ENCODE assay signal across 8 cellular contexts in the genomic region with DNA sequence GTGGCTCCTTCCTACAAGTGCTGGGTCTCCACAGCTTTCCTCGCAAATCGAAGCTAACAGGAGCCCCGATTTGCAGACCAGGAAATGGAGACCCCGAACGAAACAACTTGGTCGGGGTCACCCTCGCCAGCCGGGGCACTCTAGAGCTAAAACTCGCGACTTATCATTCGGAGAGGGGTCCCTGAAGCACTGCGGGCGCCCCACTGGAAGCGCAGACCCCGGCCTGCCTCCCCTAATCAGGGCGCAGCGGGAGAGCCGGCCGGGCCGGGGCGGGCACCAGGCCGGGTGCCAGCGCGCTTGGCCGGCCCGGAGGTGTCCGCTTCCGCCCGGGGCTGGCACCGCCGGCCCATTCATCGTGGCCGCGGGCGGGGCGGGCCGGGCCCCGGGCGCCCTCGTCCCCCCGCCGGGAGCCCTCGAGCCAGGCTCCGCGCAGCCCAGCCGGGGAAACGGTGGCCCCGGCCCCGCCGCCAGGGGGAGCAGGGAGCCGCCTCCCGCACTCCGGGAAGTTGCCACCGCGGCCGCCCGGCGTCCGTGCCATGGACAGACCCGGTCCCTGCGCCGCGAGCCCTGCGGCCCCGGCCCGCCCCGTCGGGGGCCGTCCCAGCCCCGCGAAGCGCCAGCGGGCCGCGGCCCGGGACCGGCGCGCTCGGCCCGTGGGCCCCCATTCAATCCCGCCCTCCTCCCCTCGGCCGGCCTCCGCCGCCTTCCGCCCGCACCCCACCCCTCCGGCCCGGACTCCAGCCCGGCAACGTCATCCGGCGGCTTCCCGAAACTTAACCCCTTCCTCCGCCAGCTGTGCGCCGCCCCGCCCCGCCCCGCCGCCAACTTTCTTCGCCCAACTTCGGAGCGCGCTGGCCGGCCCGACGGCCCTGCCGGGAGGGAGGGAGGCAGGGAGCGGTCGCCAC. TPM values are rescaled to one million over a fixed set of nuclear protein-coding genes. Genes with fewer than 3 reads are reported as not detected.
A peak's percentile ranks its signal among the peaks of the same experiment; 100 is the strongest.
DNase-seq lines count a peak whose midpoint lies in the region; ATAC-seq and TF ChIP-seq lines count a peak whose summit lies in the region.

No MANE protein-coding gene starts in this region.

- H3K4me3 Mint-ChIP-seq in activated CD4-positive, alpha-beta T cell treated with anti-CD3 and anti-CD28 coated beads, Interleukin-2, amount 10 ng/mL, durations not matched to agents 24 days and 14 days: peak overlapping the region; percentile 83

- H3K27me3 Mint-ChIP-seq in activated CD4-positive, alpha-beta T cell treated with anti-CD3 and anti-CD28 coated beads, Interleukin-2, amount 10 ng/mL, durations not matched to agents 24 days and 14 days: peaks cover 28% of the 10 kb centered on the region

- ATAC-seq in HG02852 (IDR thresholded peaks at IDR 0.05; ENCODE audit: unreplicated experiment): peak; percentile 31
- peak; percentile 52 for ATAC-seq in left lobe of liver

- intact Hi-C loops in activated CD4-positive, alpha-beta T cell treated with anti-CD3 and anti-CD28 coated beads, Interleukin-2, amount 10 ng/mL, durations not matched to agents 24 days and 14 days (cut with micrococcal nuclease): loop anchor here (1.0 to 10.0 kb wide), 8 partner anchors 16 to 1111 kb away; partner anchors contain the start of genes DTD1, KAT14, PET117 and ZNF133

- H3K27ac ChIP-seq in coronary artery: peak overlapping the region; percentile 89 to 98

- peak overlapping the region; percentile 73 for H3K27ac Mint-ChIP-seq in activated CD4-positive, alpha-beta T cell treated with anti-CD3 and anti-CD28 coated beads, Interleukin-2, amount 10 ng/mL, durations not matched to agents 24 days and 14 days

- peaks cover 20% of the 10 kb centered on the region for H3K4me1 Mint-ChIP-seq in activated CD4-positive, alpha-beta T cell treated with anti-CD3 and anti-CD28 coated beads, Interleukin-2, amount 10 ng/mL, durations not matched to agents 24 days and 14 days

- peak; percentile 70 to 78 for DNase-seq in NCI-H446 (lab: John Stamatoyannopoulos, UW)
- no peak for DNase-seq in NCI-H446 treated with DMSO at 0.1 percent for 48 hours (lab: John Stamatoyannopoulos, UW)
- DNase-seq in NCI-H2171 treated with DMSO at 0.1 percent for 48 hours (lab: John Stamatoyannopoulos, UW): peak; percentile 45
- peak; percentile 95 for DNase-seq in activated CD4-positive, alpha-beta T cell treated with anti-CD3 and anti-CD28 coated beads, Interleukin-2, amount 10 ng/mL, durations not matched to agents 24 days and 14 days
- peak; percentile 87 for DNase-seq in coronary artery (ENCODE audit: low spot score)
- peak; percentile 86 for DNase-seq in left lobe of liver (ENCODE audit: low spot score)
- peak; percentile 84 to 85 for DNase-seq in stimulated activated CD4-positive, alpha-beta T cell treated with anti-CD3 and anti-CD28 coated beads, Interleukin-2, amount 100 ng/mL, for 24 hours

- no peaks in the 10 kb centered on the region for H3K9me3 Mint-ChIP-seq in activated CD4-positive, alpha-beta T cell treated with anti-CD3 and anti-CD28 coated beads, Interleukin-2, amount 10 ng/mL, durations not matched to agents 24 days and 14 days

- peak; percentile 52 for TF ChIP-seq CTCF in coronary artery (IDR thresholded peaks at IDR 0.05)

- peaks cover 11% of the 10 kb centered on the region for H3K36me3 Mint-ChIP-seq in activated CD4-positive, alpha-beta T cell treated with anti-CD3 and anti-CD28 coated beads, Interleukin-2, amount 10 ng/mL, durations not matched to agents 24 days and 14 days (ENCODE audit: low read depth)

- peak overlapping the region; percentile 92 for H3K4me3 ChIP-seq in coronary artery

RNA-seq across cellular contexts. Expression of gene RRBP1, which starts 1.0 kb away (rescaled TPM):
- total RNA-seq in activated CD4-positive, alpha-beta T cell treated with anti-CD3 and anti-CD28 coated beads, Interleukin-2, amount 10 ng/mL, durations not matched to agents 24 days and 14 days: 47.5 and 49.9 TPM in 2 replicates
- total RNA-seq in left lobe of liver: 191 TPM

RNA-seq across cellular contexts. Expression of gene BANF2, which starts 18.7 kb away (rescaled TPM):
- total RNA-seq in activated CD4-positive, alpha-beta T cell treated with anti-CD3 and anti-CD28 coated beads, Interleukin-2, amount 10 ng/mL, durations not matched to agents 24 days and 14 days: not detected in 2 replicates
- not detected for total RNA-seq in left lobe of liver
